1 cellular context compared by ENCODE assay signal in genomic region chr6:92126983-92127382, GRCh38.
TF ChIP-seq lines count a peak whose summit lies in the region.

No MANE protein-coding gene starts in this region.

TF ChIP-seq in GM23338, 12 proteins besides CTCF, POLR2A, EP300 and RAD21 (continued from another document):
- no peak for TF ChIP-seq REST (IDR thresholded peaks at IDR 0.05; ENCODE audit: unreplicated experiment)
- no peak for TF ChIP-seq ZNF331 (CRISPR knock-in tag; IDR thresholded peaks at IDR 0.05; ENCODE audit: low read depth)
- no peak for TF ChIP-seq POLR2AphosphoS5 (IDR thresholded peaks at IDR 0.05; ENCODE audit: low read depth)
- TF ChIP-seq ZNF114 (CRISPR knock-in tag; IDR thresholded peaks at IDR 0.05), result no peak
- TF ChIP-seq JUNB (IDR thresholded peaks at IDR 0.05; ENCODE audit: unreplicated experiment), result no peak
- no peak for TF ChIP-seq NANOG (IDR thresholded peaks at IDR 0.05; ENCODE audit: borderline replicate concordance)
- TF ChIP-seq EZH2phosphoT487 (IDR thresholded peaks at IDR 0.05; ENCODE audit: unreplicated experiment), result no peak
TF ChIP-seq in GM23338: peak in this region for 0.
